ENCODE assay signal across 22 cellular contexts in genomic region chr6:157459327-157459726, GRCh38.
DNase-seq lines count a peak whose midpoint lies in the region; ATAC-seq and TF ChIP-seq lines count a peak whose summit lies in the region.
"Had no signal": no experiment of that assay in that cellular context is flagged by ENCODE, and none has a peak within 500 bp of the region (broad histone marks: within the 10 kb centered on the region; RNA-seq: fewer than 3 reads in every experiment).

No MANE protein-coding gene starts in this region.

- no peaks in the 10 kb centered on the region for H3K27me3 Mint-ChIP-seq in activated T-cell treated with anti-CD3 and anti-CD28 coated beads, Interleukin-2, amount 50 U/mL, for 72 hours (ENCODE audit: low read depth)
- H3K27me3 Mint-ChIP-seq in naive B cell = no peaks in the 10 kb centered on the region

- no peak overlapping the region for H3K4me3 ChIP-seq in BE2C (ENCODE audit: low read depth, low read length)
- H3K4me3 ChIP-seq: hepatocyte, psoas muscle, smooth muscle cell had no signal

- H3K27ac Mint-ChIP-seq in activated T-cell treated with anti-CD3 and anti-CD28 coated beads, Interleukin-2, amount 50 U/mL, for 72 hours = peak overlapping the region; percentile 18
- H3K27ac Mint-ChIP-seq in naive B cell = peak overlapping the region in 5 of 6 donors; percentile 24 to 87 (median 83)
- H3K27ac Mint-ChIP-seq: nephron progenitor cell had no signal

- H3K4me1 ChIP-seq in BE2C = no peaks in the 10 kb centered on the region

- H3K9me3 Mint-ChIP-seq in activated T-cell treated with anti-CD3 and anti-CD28 coated beads, Interleukin-2, amount 50 U/mL, for 72 hours = no peaks in the 10 kb centered on the region
- no peaks in the 10 kb centered on the region for H3K9me3 Mint-ChIP-seq in naive B cell
- H3K9me3 Mint-ChIP-seq: nephron progenitor cell had no signal

- H3K27me3 ChIP-seq in BE2C = no peaks in the 10 kb centered on the region
- H3K27me3 ChIP-seq: hepatocyte had no signal

- DNase-seq in stimulated activated CD4-positive, alpha-beta T cell treated with anti-CD3 and anti-CD28 coated beads, Interleukin-15, amount 100 ng/mL, for 48 hours (ENCODE audit: low read depth in 2 of 2) = peak; percentile 38 to 40
- no peak for DNase-seq in stimulated activated CD4-positive, alpha-beta T cell treated with anti-CD3 and anti-CD28 coated beads, Interleukin-12 subunit alpha, Interleukin-12 subunit beta, amount 100 ng/mL, for 4 hours
- peak; percentile 48 to 63 for DNase-seq in activated T-cell treated with anti-CD3 and anti-CD28 coated beads, Interleukin-2, amount 50 U/mL, for 72 hours
- DNase-seq in naive B cell = no peak
- DNase-seq in BE2C = no peak
- DNase-seq: aorta; Calu3; cerebellar nuclear complex; effector CD8-positive, alpha-beta T cell; IMR-90; kidney; MM.1S; NCI-H1694 treated with DMSO at 0.1 percent for 48 hours; NCI-H446 treated with DMSO at 0.1 percent for 48 hours; nephron progenitor cell; psoas muscle; RPMI8226; SW 1271 had no signal

- peak overlapping the region; percentile 34 to 72 for H3K4me3 Mint-ChIP-seq in activated T-cell treated with anti-CD3 and anti-CD28 coated beads, Interleukin-2, amount 50 U/mL, for 72 hours
- peak overlapping the region in 4 of 8 donors; percentile 25 to 59 (median 42) for H3K4me3 Mint-ChIP-seq in naive B cell
- H3K4me3 Mint-ChIP-seq: nephron progenitor cell had no signal

- peaks cover 0 to 4% of the 10 kb centered on the region in 2 donors for H3K36me3 Mint-ChIP-seq in activated T-cell treated with anti-CD3 and anti-CD28 coated beads, Interleukin-2, amount 50 U/mL, for 72 hours (ENCODE audit: insufficient read depth in 2 of 2)
- H3K36me3 Mint-ChIP-seq in naive B cell = peaks cover 1 to 5% of the 10 kb centered on the region in 2 donors

- no peaks in the 10 kb centered on the region for H3K36me3 ChIP-seq in BE2C

- H3K9me3 ChIP-seq in BE2C = no peaks in the 10 kb centered on the region
- H3K9me3 ChIP-seq: psoas muscle had no signal

- peak; percentile 32 to 41 for ATAC-seq in activated T-cell treated with anti-CD3 and anti-CD28 coated beads, Interleukin-2, amount 50 U/mL, for 72 hours (replicated peaks in 1 of 2)
- no peak for ATAC-seq in naive B cell (ENCODE audit: low read depth in 2 of 2)
- ATAC-seq in HG03342 (IDR thresholded peaks at IDR 0.05; ENCODE audit: unreplicated experiment) = no peak
- ATAC-seq in GM21390 (IDR thresholded peaks at IDR 0.05; ENCODE audit: unreplicated experiment) = no peak
- ATAC-seq: psoas muscle had no signal

- TF ChIP-seq CTCF in BE2C (IDR thresholded peaks at IDR 0.05; ENCODE audit: low read depth, low read length) = no peak

- H3K4me1 Mint-ChIP-seq in activated T-cell treated with anti-CD3 and anti-CD28 coated beads, Interleukin-2, amount 50 U/mL, for 72 hours (ENCODE audit: low read depth) = peaks cover 72% of the 10 kb centered on the region
- peaks cover 30 to 84% (median 40%) of the 10 kb centered on the region in 3 donors for H3K4me1 Mint-ChIP-seq in naive B cell

Comparison
In these comparisons a context has a peak if more than half of its experiments do, and no peak if none do; other contexts are left out.
1. DNase-seq: peak in stimulated activated CD4-positive, alpha-beta T cell treated with anti-CD3 and anti-CD28 coated beads, Interleukin-15, amount 100 ng/mL, for 48 hours (2 of 2) and activated T-cell treated with anti-CD3 and anti-CD28 coated beads, Interleukin-2, amount 50 U/mL, for 72 hours (2 of 2); none in stimulated activated CD4-positive, alpha-beta T cell treated with anti-CD3 and anti-CD28 coated beads, Interleukin-12 subunit alpha, Interleukin-12 subunit beta, amount 100 ng/mL, for 4 hours (single experiment), naive B cell (single experiment) and BE2C (single experiment).
2. ATAC-seq: peak in activated T-cell treated with anti-CD3 and anti-CD28 coated beads, Interleukin-2, amount 50 U/mL, for 72 hours (2 of 2); none in naive B cell (0 of 2), HG03342 (single experiment) and GM21390 (single experiment).